Comparison of ENCODE assay signal across 8 cellular contexts in genomic region chr11:86955674-86956522, GRCh38. TPM values are rescaled to one million over a fixed set of nuclear protein-coding genes. Genes with fewer than 3 reads are reported as not detected.
DNase-seq lines count a peak whose midpoint lies in the region; ATAC-seq and TF ChIP-seq lines count a peak whose summit lies in the region.

No MANE protein-coding gene starts in this region.

- H3K4me2 ChIP-seq in OCI-LY7 (ENCODE audit: low read length), result peak overlapping the region; percentile 72

- H3K4me3 ChIP-seq in OCI-LY7 (ENCODE audit: low read depth, low read length, poor library complexity, severe bottlenecking) (peak overlapping the region; percentile 67), astrocyte of the cerebellum (ENCODE audit: low read depth, low read length) (peak overlapping the region; percentile 71), right cardiac atrium (ENCODE audit: low read length) (peak overlapping the region; percentile 70)

- ATAC-seq in GM21423 (IDR thresholded peaks at IDR 0.05; ENCODE audit: unreplicated experiment), result peak; percentile 52
- peak; percentile 89 to 90 for ATAC-seq in right cardiac atrium

- in situ Hi-C loops in astrocyte of the cerebellum (cut with HindIII; ENCODE audit: low sequenced_read_pairs), result no loop called here

- H3K27ac Mint-ChIP-seq in progenitor cell of endocrine pancreas, result peak overlapping the region; percentile 97

- H3K4me1 ChIP-seq in ES-I3 (ENCODE audit: insufficient read depth, low read length), result peaks cover 10% of the 10 kb centered on the region
- peaks cover 4% of the 10 kb centered on the region for H3K4me1 ChIP-seq in OCI-LY7 (ENCODE audit: insufficient read depth, low read length, poor library complexity, severe bottlenecking)
- H3K4me1 ChIP-seq in right cardiac atrium (ENCODE audit: control insufficient read depth, insufficient read depth, low read length), result peaks cover 8% of the 10 kb centered on the region

- no peaks in the 10 kb centered on the region for H3K9me2 ChIP-seq in OCI-LY7 (ENCODE audit: insufficient read depth, low read length)

- WGBS in right cardiac atrium, result under 1% methylated on average over 49 of the region's 49 CpGs

- peak overlapping the region; percentile 88 for H3K4me3 Mint-ChIP-seq in progenitor cell of endocrine pancreas (ENCODE audit: low read depth)

- H2AFZ ChIP-seq in OCI-LY7 (ENCODE audit: low read length), result peak overlapping the region; percentile 78

- H3K27ac ChIP-seq in OCI-LY7 (ENCODE audit: low read depth, low read length, poor library complexity, severe bottlenecking) (no peak overlapping the region), right cardiac atrium (ENCODE audit: low read length) (peak overlapping the region; percentile 97)

- peaks cover 47% of the 10 kb centered on the region for H3K4me1 Mint-ChIP-seq in progenitor cell of endocrine pancreas (ENCODE audit: low read depth)

- peak overlapping the region; percentile 68 for H3K9ac ChIP-seq in ES-I3 (ENCODE audit: low read depth, low read length)

- H3K36me3 ChIP-seq in ES-I3 (ENCODE audit: insufficient read depth, low read length), result 0 out of 2 replicates have a peak, but pooled peaks cover 3% of the 10 kb centered on the region
- no peaks in the 10 kb centered on the region for H3K36me3 ChIP-seq in OCI-LY7 (ENCODE audit: insufficient read depth, low read length)

- POLR2A ChIA-PET in OCI-LY7 (lab: Charles Lee), result interaction anchor here (1.8 kb wide), 1 partner anchor 80 kb away, joined by 4 read pairs; no protein-coding TSS in a partner anchor

- H3K36me3 Mint-ChIP-seq in progenitor cell of endocrine pancreas (ENCODE audit: insufficient read depth), result peaks cover 4% of the 10 kb centered on the region

- H3K9me3 ChIP-seq in ES-I3 (ENCODE audit: control insufficient read depth, insufficient read depth, low read length) (no peaks in the 10 kb centered on the region), OCI-LY7 (ENCODE audit: low read length) (no peaks in the 10 kb centered on the region), right cardiac atrium (ENCODE audit: control insufficient read depth, low read length) (no peaks in the 10 kb centered on the region)

- CTCF ChIA-PET in OCI-LY7 (lab: Charles Lee; ENCODE audit: unreplicated experiment), result interaction anchor here (0.6 to 1.1 kb wide), 2 partner anchors 17 to 40 kb away, joined by 3 read pairs; no protein-coding TSS in a partner anchor

- TF ChIP-seq CTCF in OCI-LY7 (conservative IDR thresholded peaks at IDR 0.05; ENCODE audit: low read length), result peak; percentile 41
- no peak for TF ChIP-seq CTCF in astrocyte of the cerebellum (IDR thresholded peaks at IDR 0.05; ENCODE audit: low read depth, low read length, missing control alignments)
- TF ChIP-seq CTCF in progenitor cell of endocrine pancreas (IDR thresholded peaks at IDR 0.05; ENCODE audit: unreplicated experiment), result peak; percentile 29

- no peaks in the 10 kb centered on the region for H3K27me3 Mint-ChIP-seq in progenitor cell of endocrine pancreas

- H3K9me3 Mint-ChIP-seq in progenitor cell of endocrine pancreas (ENCODE audit: low read depth), result no peaks in the 10 kb centered on the region

- H3K27me3 ChIP-seq in right cardiac atrium (ENCODE audit: control insufficient read depth, insufficient read depth), result no peaks in the 10 kb centered on the region

- BruUV-seq in OCI-LY7 (replicated peaks; lab: Mats Ljungman, UMichigan), result no TSS peak

- DNase-seq in HK-2 (ENCODE audit: unreplicated experiment) (peak; percentile 69), OCI-LY7 (ENCODE audit: low spot score) (peak; percentile 21), astrocyte of the cerebellum (ENCODE audit: low read depth) (no peak), right cardiac atrium (peak; percentile 91 to 96 (median 95)), progenitor cell of endocrine pancreas (ENCODE audit: low spot score, unreplicated experiment) (peak; percentile 81)
- DNase-seq in NK-92 treated with Interleukin-12 subunit alpha and Interleukin-12 subunit beta, amount 100 ng/mL, for 24 hours (lab: John Stamatoyannopoulos, UW), result no peak

- no peaks in the 10 kb centered on the region for H4K20me1 ChIP-seq in OCI-LY7 (ENCODE audit: insufficient read depth, low read length)

- intact Hi-C loops in OCI-LY7 (cut with micrococcal nuclease; ENCODE audit: unreplicated experiment), result no loop called here
- intact Hi-C loops in right cardiac atrium (cut with DNase I), result loop anchor here in 1 of 4 donors (5.0 kb wide), 1 partner anchor 81 kb away; the partner anchor contains the start of gene TMEM135

- no peaks in the 10 kb centered on the region for H3K79me2 ChIP-seq in OCI-LY7 (ENCODE audit: insufficient read depth, low read depth, low read length)

RNA-seq across cellular contexts. Expression of gene FZD4, which starts 0.7 kb away (rescaled TPM):
- 0.05 TPM in 1 of 2 replicates, not detected in the other for total RNA-seq in OCI-LY7 (2014; rRNA removed; shearing (Covaris generic))
- total RNA-seq in OCI-LY7 (2022), result 0.06 and 0.17 TPM in 2 replicates
- 10 to 100 TPM; 20.6 to 28.3 (median 24.6) TPM for total RNA-seq in right cardiac atrium
- polyA plus RNA-seq in right cardiac atrium, result 13.9 TPM
- 9.3 and 11.7 TPM in 2 replicates for total RNA-seq in progenitor cell of endocrine pancreas

Comparison
In these comparisons a context has a peak if more than half of its experiments do, and no peak if none do; other contexts are left out.
1. DNase-seq: peak in HK-2 (single experiment), OCI-LY7 (single experiment), right cardiac atrium (3 of 3) and progenitor cell of endocrine pancreas (single experiment); none in astrocyte of the cerebellum (single experiment) and NK-92 treated with Interleukin-12 subunit alpha and Interleukin-12 subunit beta, amount 100 ng/mL, for 24 hours (single experiment).
2. Peak in every context shown above with its lines, with median percentiles within 50 percentile points of each other: H3K4me3 ChIP-seq.